In the genomic region with DNA sequence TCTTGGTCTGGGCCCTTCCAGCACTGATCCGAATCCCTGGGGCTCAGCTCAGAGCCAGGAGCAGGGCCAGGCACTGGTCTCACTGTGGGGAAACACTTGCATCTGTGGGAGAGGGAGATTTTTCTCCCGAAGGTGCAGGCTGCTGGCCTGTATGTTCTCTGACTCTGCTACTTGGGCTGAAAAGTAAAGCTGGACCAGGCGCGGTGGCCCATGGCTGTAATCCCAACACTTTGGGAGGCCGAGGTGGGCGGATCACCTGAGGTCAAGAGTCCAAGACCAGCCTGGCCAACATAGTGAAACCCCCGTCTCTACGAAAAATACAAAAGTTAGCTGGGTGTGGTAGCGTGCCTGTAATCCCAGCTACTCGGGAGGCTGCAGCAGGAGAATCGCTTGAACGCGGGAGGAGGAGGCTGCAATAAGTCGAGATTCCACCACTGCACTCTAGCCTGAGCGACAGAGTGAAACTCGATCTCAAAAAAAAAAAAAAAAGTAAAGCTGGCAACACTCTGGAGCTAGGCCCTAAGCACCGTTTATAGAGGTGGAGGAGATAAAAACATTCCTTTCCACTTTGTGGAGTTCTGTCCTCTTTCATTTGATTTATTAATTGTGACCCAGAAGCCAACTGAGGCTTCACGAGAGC, we compare ENCODE assay signal across 1 cellular context.
TF ChIP-seq lines count a peak whose summit lies in the region.

No MANE protein-coding gene starts in this region.

TF ChIP-seq in IMR-90, 13 proteins besides CTCF, POLR2A, EP300 and RAD21 (continued from another document):
- TF ChIP-seq BHLHE40 (IDR thresholded peaks at IDR 0.05; ENCODE audit: low read depth, low read length) (no peak), NFE2L2 (IDR thresholded peaks at IDR 0.05; ENCODE audit: low read depth, low read length) (no peak), RFX5 (IDR thresholded peaks at IDR 0.05; ENCODE audit: low read depth, low read length) (no peak), MAZ (IDR thresholded peaks at IDR 0.05; ENCODE audit: borderline replicate concordance, low read depth, low read length) (no peak), CEBPB (IDR thresholded peaks at IDR 0.05; ENCODE audit: low read depth, low read length) (no peak)
- TF ChIP-seq, protein P1, sequence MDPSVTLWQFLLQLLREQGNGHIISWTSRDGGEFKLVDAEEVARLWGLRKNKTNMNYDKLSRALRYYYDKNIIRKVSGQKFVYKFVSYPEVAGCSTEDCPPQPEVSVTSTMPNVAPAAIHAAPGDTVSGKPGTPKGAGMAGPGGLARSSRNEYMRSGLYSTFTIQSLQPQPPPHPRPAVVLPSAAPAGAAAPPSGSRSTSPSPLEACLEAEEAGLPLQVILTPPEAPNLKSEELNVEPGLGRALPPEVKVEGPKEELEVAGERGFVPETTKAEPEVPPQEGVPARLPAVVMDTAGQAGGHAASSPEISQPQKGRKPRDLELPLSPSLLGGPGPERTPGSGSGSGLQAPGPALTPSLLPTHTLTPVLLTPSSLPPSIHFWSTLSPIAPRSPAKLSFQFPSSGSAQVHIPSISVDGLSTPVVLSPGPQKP (IDR thresholded peaks at IDR 0.05; ENCODE audit: borderline replicate concordance, low read depth, low read length), result no peak
